Comparison of ENCODE assay signal across 11 cellular contexts in the genomic region with DNA sequence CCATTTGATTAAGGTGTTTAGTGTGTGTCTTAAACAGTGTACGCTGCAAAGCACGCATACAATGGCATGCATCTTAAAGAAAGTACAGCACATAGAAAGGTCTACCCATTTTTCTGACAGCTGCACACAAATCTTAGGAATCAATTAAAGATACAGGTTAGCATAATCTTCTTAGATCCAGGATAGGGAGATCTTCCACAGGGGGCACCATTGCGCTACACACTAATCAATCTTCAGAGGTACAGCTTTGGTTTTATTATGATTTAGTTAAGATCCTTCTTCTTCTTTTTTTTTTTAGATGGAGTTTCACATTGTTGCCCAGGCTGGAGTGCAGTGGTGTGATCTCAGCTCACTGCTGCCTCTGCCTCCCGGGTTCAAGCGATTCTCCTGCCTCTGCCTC.
DNase-seq lines count a peak whose midpoint lies in the region; ATAC-seq, FAIRE-seq and TF ChIP-seq lines count a peak whose summit lies in the region.
"Had no signal": no experiment of that assay in that cellular context is flagged by ENCODE, and none has a peak within 500 bp of the region (broad histone marks: within the 10 kb centered on the region; RNA-seq: fewer than 3 reads in every experiment).

No MANE protein-coding gene starts in this region.

- TF ChIP-seq EP300 in SK-N-SH (IDR thresholded peaks at IDR 0.05; ENCODE audit: borderline replicate concordance in 1 of 2, low read depth in 1 of 2, low read length in 1 of 2), result no peak

- ATAC-seq in SK-N-SH treated with all-trans-retinoic acid at 6 μM for 48 hours (no peak; the same call in 2 of the 3 replicates), HG03097 (IDR thresholded peaks at IDR 0.05; ENCODE audit: low FRiP score, unreplicated experiment) (no peak)
- no peak for ATAC-seq in naive thymus-derived CD4-positive, alpha-beta T cell

- H3K9me3 ChIP-seq in SK-N-SH, result no peaks in the 10 kb centered on the region
- H3K9me3 ChIP-seq in MG63, result no peaks in the 10 kb centered on the region
- no peaks in the 10 kb centered on the region for H3K9me3 ChIP-seq in astrocyte (ENCODE audit: insufficient read depth, low read depth, low read length)
- no peaks in the 10 kb centered on the region for H3K9me3 ChIP-seq in naive thymus-derived CD4-positive, alpha-beta T cell (ENCODE audit: control insufficient read depth in 2 of 3, low read length in 3 of 3)

- CTCF ChIA-PET in SK-N-SH (lab: Yijun Ruan, JAX), result interaction anchor here (0.6 to 1.3 kb wide), 7 partner anchors 9 to 1186 kb away, joined by 3 read pairs; no protein-coding TSS in a partner anchor
- CTCF ChIA-PET in naive thymus-derived CD4-positive, alpha-beta T cell (lab: Charles Lee), result no interaction called here

- no peak for FAIRE-seq in astrocyte (lab: Jason Lieb, UNC)
- FAIRE-seq: GM19239 had no signal

- intact Hi-C loops in naive thymus-derived CD4-positive, alpha-beta T cell (cut with micrococcal nuclease), result no loop called here

- no peaks in the 10 kb centered on the region for H3K27me3 Mint-ChIP-seq in astrocyte (ENCODE audit: low read depth, unreplicated experiment)
- H3K27me3 Mint-ChIP-seq in neural crest cell (ENCODE audit: low read depth), result no peaks in the 10 kb centered on the region
- no peaks in the 10 kb centered on the region for H3K27me3 Mint-ChIP-seq in naive thymus-derived CD4-positive, alpha-beta T cell
- H3K27me3 Mint-ChIP-seq: activated naive CD8-positive, alpha-beta T cell had no signal

- no peak overlapping the region for H3K27ac Mint-ChIP-seq in astrocyte (ENCODE audit: unreplicated experiment)
- no peak overlapping the region for H3K27ac Mint-ChIP-seq in neural crest cell (ENCODE audit: unreplicated experiment)
- H3K27ac Mint-ChIP-seq in naive thymus-derived CD4-positive, alpha-beta T cell, result no peak overlapping the region
- H3K27ac Mint-ChIP-seq: activated naive CD8-positive, alpha-beta T cell had no signal

- 98% methylated on average over 5 of the region's 5 CpGs for WGBS in SK-N-SH (ENCODE audit: low lambda C conversion rate)

- TF ChIP-seq RAD21 in SK-N-SH (IDR thresholded peaks at IDR 0.05; ENCODE audit: low read length), result peak; percentile 40; the same call in 1 of the 2 replicates

- no peaks in the 10 kb centered on the region for H3K9me2 ChIP-seq in SK-N-SH

- no peak for DNase-seq in SK-N-SH
- DNase-seq in MG63, result peak; percentile 2
- no peak for DNase-seq in astrocyte (ENCODE audit: low read depth)
- DNase-seq in neural crest cell (ENCODE audit: low read depth, low spot score), result peak; percentile 12
- no peak for DNase-seq in naive thymus-derived CD4-positive, alpha-beta T cell
- DNase-seq in iPS-NIHi11 (ENCODE audit: low spot score), result no peak

- no peak overlapping the region for H3K4me2 ChIP-seq in SK-N-SH
- H3K4me2 ChIP-seq in astrocyte (ENCODE audit: low read length), result no peak overlapping the region

- H3K79me2 ChIP-seq in SK-N-SH (ENCODE audit: insufficient read depth) (no peaks in the 10 kb centered on the region), astrocyte (ENCODE audit: insufficient read depth, low read length) (no peaks in the 10 kb centered on the region)

- H3K27me3 ChIP-seq in SK-N-SH (ENCODE audit: insufficient read depth) (no peaks in the 10 kb centered on the region), MG63 (no peaks in the 10 kb centered on the region), astrocyte (ENCODE audit: insufficient read depth, low read length) (no peaks in the 10 kb centered on the region)
- H3K27me3 ChIP-seq in naive thymus-derived CD4-positive, alpha-beta T cell (ENCODE audit: control insufficient read depth in 2 of 2, insufficient read depth in 2 of 2, low read length in 2 of 2), result no peaks in the 10 kb centered on the region

- no peak overlapping the region for H2AFZ ChIP-seq in SK-N-SH (ENCODE audit: low read depth)
- H2AFZ ChIP-seq in astrocyte (ENCODE audit: low read depth, low read length), result no peak overlapping the region

- POLR2A ChIA-PET in SK-N-SH (lab: Yijun Ruan, JAX), result no interaction called here
- POLR2A ChIA-PET in naive thymus-derived CD4-positive, alpha-beta T cell (lab: Charles Lee), result no interaction called here

- no peaks in the 10 kb centered on the region for H3F3A ChIP-seq in SK-N-SH (replicated peaks; ENCODE audit: insufficient read depth)

- no peak overlapping the region for H3K4me3 ChIP-seq in SK-N-SH (ENCODE audit: low read depth in 2 of 2, low read length in 1 of 2)
- H3K4me3 ChIP-seq in MG63, result no peak overlapping the region
- H3K4me3 ChIP-seq in astrocyte (ENCODE audit: insufficient read depth, low read depth, low read length), result no peak overlapping the region
- H3K4me3 ChIP-seq in naive thymus-derived CD4-positive, alpha-beta T cell (ENCODE audit: low read length), result no peak overlapping the region

- H3K27ac ChIP-seq in SK-N-SH (ENCODE audit: low read depth in 2 of 2, low read length in 1 of 2) (no peak overlapping the region), astrocyte (ENCODE audit: low read depth, low read length) (no peak overlapping the region)
- H3K27ac ChIP-seq in naive thymus-derived CD4-positive, alpha-beta T cell (ENCODE audit: low read depth, low read length), result no peak overlapping the region

- H3K36me3 Mint-ChIP-seq in astrocyte (ENCODE audit: low read depth, unreplicated experiment), result no peaks in the 10 kb centered on the region
- no peaks in the 10 kb centered on the region for H3K36me3 Mint-ChIP-seq in neural crest cell (ENCODE audit: low read depth)
- H3K36me3 Mint-ChIP-seq in naive thymus-derived CD4-positive, alpha-beta T cell, result peaks cover 0 to 43% (median 23%) of the 10 kb centered on the region in 5 donors

- H3K9ac ChIP-seq in SK-N-SH (no peak overlapping the region), astrocyte (ENCODE audit: low read length) (no peak overlapping the region)

- no peak overlapping the region for H3K4me3 Mint-ChIP-seq in astrocyte (ENCODE audit: unreplicated experiment)
- no peak overlapping the region for H3K4me3 Mint-ChIP-seq in neural crest cell
- no peak overlapping the region for H3K4me3 Mint-ChIP-seq in naive thymus-derived CD4-positive, alpha-beta T cell
- H3K4me3 Mint-ChIP-seq: activated naive CD8-positive, alpha-beta T cell; CD14-positive monocyte had no signal

- H3K4me1 Mint-ChIP-seq in astrocyte (ENCODE audit: low read depth, unreplicated experiment) (no peaks in the 10 kb centered on the region), neural crest cell (no peaks in the 10 kb centered on the region)
- no peaks in the 10 kb centered on the region for H3K4me1 Mint-ChIP-seq in naive thymus-derived CD4-positive, alpha-beta T cell
- H3K4me1 Mint-ChIP-seq: CD14-positive monocyte had no signal

- H3K4me1 ChIP-seq in SK-N-SH (ENCODE audit: control insufficient read depth in 1 of 2, insufficient read depth in 2 of 2, low read depth in 1 of 2, low read length in 1 of 2), result peaks cover 0 to 2% of the 10 kb centered on the region in 2 experiments; a peak in 1 of 4 replicates
- no peaks in the 10 kb centered on the region for H3K4me1 ChIP-seq in astrocyte (ENCODE audit: insufficient read depth, low read length)
- no peaks in the 10 kb centered on the region for H3K4me1 ChIP-seq in naive thymus-derived CD4-positive, alpha-beta T cell (ENCODE audit: control insufficient read depth in 2 of 2, insufficient read depth in 2 of 2, low read length in 2 of 2)

- TF ChIP-seq CTCF in SK-N-SH (IDR thresholded peaks at IDR 0.05) (peak; percentile 44; the same call in 1 of the 2 replicates), astrocyte (IDR thresholded peaks at IDR 0.05; ENCODE audit: insufficient read depth, low read depth, low read length) (peak; percentile 20), neural crest cell (conservative IDR thresholded peaks at IDR 0.05) (peak; percentile 44)

- H3K9me3 Mint-ChIP-seq in astrocyte (ENCODE audit: unreplicated experiment), result no peaks in the 10 kb centered on the region
- no peaks in the 10 kb centered on the region for H3K9me3 Mint-ChIP-seq in neural crest cell
- H3K9me3 Mint-ChIP-seq in naive thymus-derived CD4-positive, alpha-beta T cell, result peaks cover 0 to under 1% (median 0%) of the 10 kb centered on the region in 11 donors
- H3K9me3 Mint-ChIP-seq: CD14-positive monocyte had no signal

- no peaks in the 10 kb centered on the region for H3K36me3 ChIP-seq in SK-N-SH (replicated peaks in 1 of 2; ENCODE audit: control insufficient read depth in 1 of 2, insufficient read depth in 2 of 2, low read length in 1 of 2)
- H3K36me3 ChIP-seq in MG63, result no peaks in the 10 kb centered on the region
- no peaks in the 10 kb centered on the region for H3K36me3 ChIP-seq in astrocyte (ENCODE audit: insufficient read depth, low read length)
- no peaks in the 10 kb centered on the region for H3K36me3 ChIP-seq in naive thymus-derived CD4-positive, alpha-beta T cell (ENCODE audit: control insufficient read depth in 2 of 3, insufficient read depth in 3 of 3, low read length in 3 of 3)

- H4K20me1 ChIP-seq in SK-N-SH (ENCODE audit: insufficient read depth) (no peaks in the 10 kb centered on the region), astrocyte (ENCODE audit: insufficient read depth, low read length) (no peaks in the 10 kb centered on the region)

TF ChIP-seq in SK-N-SH, 30 proteins besides CTCF, POLR2A, EP300 and RAD21 (continues in another document):
- TF ChIP-seq MXI1 (IDR thresholded peaks at IDR 0.05; ENCODE audit: low read depth, low read length), result no peak
- TF ChIP-seq, protein P1, sequence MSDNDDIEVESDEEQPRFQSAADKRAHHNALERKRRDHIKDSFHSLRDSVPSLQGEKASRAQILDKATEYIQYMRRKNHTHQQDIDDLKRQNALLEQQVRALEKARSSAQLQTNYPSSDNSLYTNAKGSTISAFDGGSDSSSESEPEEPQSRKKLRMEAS (IDR thresholded peaks at IDR 0.05; ENCODE audit: low read depth), result no peak
- TF ChIP-seq SIN3A (IDR thresholded peaks at IDR 0.05; ENCODE audit: borderline replicate concordance, low read depth, low read length), result no peak

TF ChIP-seq in SK-N-SH treated with all-trans-retinoic acid at 6 μM for 48 hours, 23 proteins besides CTCF, POLR2A, EP300 and RAD21 (continues in another document):
- TF ChIP-seq PPARA (CRISPR knock-in tag; IDR thresholded peaks at IDR 0.05; ENCODE audit: borderline replicate concordance) (no peak), ZFP3 (CRISPR knock-in tag; IDR thresholded peaks at IDR 0.05) (no peak), ISL1 (CRISPR knock-in tag; IDR thresholded peaks at IDR 0.05) (no peak), SNAI2 (CRISPR knock-in tag; IDR thresholded peaks at IDR 0.05) (no peak)

Comparison
In these comparisons a context has a peak if more than half of its experiments do, and no peak if none do; other contexts are left out.
1. DNase-seq: peak in MG63 (single experiment) and neural crest cell (single experiment); none in SK-N-SH (single experiment), astrocyte (single experiment), naive thymus-derived CD4-positive, alpha-beta T cell (0 of 9) and iPS-NIHi11 (single experiment).
2. Peak in every context shown above with its lines, with median percentiles within 50 percentile points of each other: CTCF ChIP-seq.